24 cellular contexts compared by ENCODE assay signal in the genomic region with DNA sequence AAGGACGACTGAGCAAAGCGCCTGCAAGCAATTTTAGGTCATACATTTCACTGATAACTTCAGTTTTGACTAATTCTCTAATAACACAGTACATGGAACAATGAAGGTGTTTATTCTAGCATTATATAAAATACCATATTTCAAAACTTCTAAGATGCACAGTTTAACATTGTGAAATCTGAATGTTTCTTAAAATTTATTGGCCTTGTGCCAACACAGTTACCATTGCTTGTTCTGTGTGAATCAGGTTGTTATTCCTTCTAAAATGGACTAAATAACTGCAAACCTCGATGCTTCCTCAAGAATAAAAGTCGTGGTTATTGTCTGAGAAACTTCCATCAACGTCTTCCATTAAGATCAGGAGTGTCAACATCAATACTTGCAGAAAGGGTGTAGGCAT. TPM values are rescaled to one million over a fixed set of nuclear protein-coding genes. Genes with fewer than 3 reads are reported as not detected.
"Had no signal": no experiment of that assay in that cellular context is flagged by ENCODE, and none has a peak within 500 bp of the region (broad histone marks: within the 10 kb centered on the region; RNA-seq: fewer than 3 reads in every experiment).

No MANE protein-coding gene starts in this region.

- FAIRE-seq: endothelial cell of umbilical vein, islet of Langerhans, small intestine had no signal

- ATAC-seq: foreskin keratinocyte, left lobe of liver, natural killer cell had no signal

- H3K4me1 ChIP-seq: foreskin keratinocyte, sigmoid colon, stomach, transverse colon had no signal

- H3K36me3 ChIP-seq: sigmoid colon, stomach, thoracic aorta, transverse colon had no signal

- H3K4me3 ChIP-seq: coronary artery, hepatocyte, sigmoid colon, stomach, thoracic aorta, transverse colon had no signal

- H3K27me3 ChIP-seq: foreskin keratinocyte, sigmoid colon, transverse colon had no signal

- H3K27ac ChIP-seq: coronary artery, foreskin keratinocyte, hepatocyte, sigmoid colon, stomach, thoracic aorta, transverse colon had no signal

- H3K4me2 ChIP-seq: hepatocyte had no signal

- DNase-seq: effector CD4-positive, alpha-beta T cell; endodermal cell; foreskin keratinocyte; head of caudate nucleus; natural killer cell; posterior cingulate gyrus; sigmoid colon; small intestine; stimulated activated CD4-positive, alpha-beta T cell treated with anti-CD3 and anti-CD28 coated beads, Interleukin-12 subunit alpha, Interleukin-12 subunit beta, amount 100 ng/mL, for 4 hours; stimulated activated naive CD4-positive, alpha-beta T cell; stomach; substantia nigra; transverse colon had no signal

- H3K79me2 ChIP-seq: hepatocyte had no signal

- H3K9me3 Mint-ChIP-seq: endodermal cell, natural killer cell had no signal

- H3K4me3 Mint-ChIP-seq: endodermal cell, natural killer cell, neural crest cell had no signal

- H3K27ac Mint-ChIP-seq: endodermal cell, natural killer cell had no signal

- H3K36me3 Mint-ChIP-seq: natural killer cell had no signal

- H2AFZ ChIP-seq: hepatocyte had no signal

- H3K9me3 ChIP-seq: sigmoid colon, stomach, thoracic aorta, transverse colon had no signal

- H3K4me1 Mint-ChIP-seq: endodermal cell, natural killer cell, neural crest cell had no signal

RNA-seq across cellular contexts. Expression of a gene that starts 45.5 kb away (rescaled TPM):
- total RNA-seq: dermis microvascular lymphatic vessel endothelial cell, endothelial cell of umbilical vein, hepatocyte, left lobe of liver, myocyte, natural killer cell, pulmonary artery endothelial cell, sigmoid colon, thoracic aorta had no signal
- polyA plus RNA-seq: foreskin keratinocyte, hepatocyte, sigmoid colon, small intestine, stomach, urinary bladder had no signal
